Comparison of ENCODE assay signal across 8 cellular contexts in genomic region chr18:813405-814071, GRCh38. TPM values are rescaled to one million over a fixed set of nuclear protein-coding genes. Genes with fewer than 3 reads are reported as not detected.
A peak's percentile ranks its signal among the peaks of the same experiment; 100 is the strongest.
DNase-seq lines count a peak whose midpoint lies in the region; ATAC-seq and TF ChIP-seq lines count a peak whose summit lies in the region.

No MANE protein-coding gene starts in this region.

- H3K4me3 ChIP-seq in thoracic aorta, result peak overlapping the region; percentile 98

- H3K9me3 Mint-ChIP-seq in activated T-cell treated with anti-CD3 and anti-CD28 coated beads, Interleukin-2, amount 50 U/mL, for 4 hours, result peaks cover 4% of the 10 kb centered on the region
- peaks cover 8% of the 10 kb centered on the region for H3K9me3 Mint-ChIP-seq in activated B cell treated with CpG ODN at 0.5 μM for 24 hours
- H3K9me3 Mint-ChIP-seq in immature natural killer cell, result no peaks in the 10 kb centered on the region

- CTCF ChIA-PET in activated B cell treated with CpG ODN at 0.5 μM for 24 hours (lab: Charles Lee), result no interaction called here

- peak overlapping the region; percentile 91 to 94 for H3K27ac ChIP-seq in thoracic aorta

- no peaks in the 10 kb centered on the region for H3K36me3 ChIP-seq in thoracic aorta

- no peaks in the 10 kb centered on the region for H3K36me3 Mint-ChIP-seq in activated T-cell treated with anti-CD3 and anti-CD28 coated beads, Interleukin-2, amount 50 U/mL, for 4 hours (ENCODE audit: insufficient read depth)
- peaks cover 6% of the 10 kb centered on the region for H3K36me3 Mint-ChIP-seq in activated B cell treated with CpG ODN at 0.5 μM for 24 hours (ENCODE audit: low read depth)
- no peaks in the 10 kb centered on the region for H3K36me3 Mint-ChIP-seq in immature natural killer cell

- H3K27ac Mint-ChIP-seq in activated B cell treated with CpG ODN at 0.5 μM for 24 hours (peak overlapping the region; percentile 32), immature natural killer cell (peak overlapping the region; percentile 97 to 99 (median 98))

- intact Hi-C loops in activated B cell treated with CpG ODN at 0.5 μM for 24 hours (cut with micrococcal nuclease), result loop anchor here (2.0 to 5.0 kb wide), 2 partner anchors 101 to 156 kb away; partner anchors contain the start of genes ENOSF1 and TYMS

- peak overlapping the region; percentile 92 for H3K4me3 Mint-ChIP-seq in activated T-cell treated with anti-CD3 and anti-CD28 coated beads, Interleukin-2, amount 50 U/mL, for 4 hours
- H3K4me3 Mint-ChIP-seq in activated B cell treated with CpG ODN at 0.5 μM for 24 hours, result peak overlapping the region; percentile 80
- peak overlapping the region; percentile 84 to 97 (median 93) for H3K4me3 Mint-ChIP-seq in immature natural killer cell

- H3K4me1 ChIP-seq in thoracic aorta (ENCODE audit: control insufficient read depth in 1 of 2, low read depth in 2 of 2), result peaks cover 10 to 19% of the 10 kb centered on the region in 2 donors

- ATAC-seq in activated T-cell treated with anti-CD3 and anti-CD28 coated beads, Interleukin-2, amount 50 U/mL, for 4 hours, result peak; percentile 26 to 34
- ATAC-seq in activated B cell treated with CpG ODN at 0.5 μM for 24 hours (ENCODE audit: low read depth) (no peak), thoracic aorta (ENCODE audit: insufficient number of reproducible peaks, low FRiP score, low read depth) (no peak), GM21786 (IDR thresholded peaks at IDR 0.05; ENCODE audit: unreplicated experiment) (no peak)

- no peaks in the 10 kb centered on the region for H3K9me3 ChIP-seq in thoracic aorta

- POLR2A ChIA-PET in activated B cell treated with CpG ODN at 0.5 μM for 24 hours (lab: Charles Lee), result no interaction called here

- H3K27me3 ChIP-seq in thoracic aorta (replicated peaks; ENCODE audit: insufficient read depth), result no peaks in the 10 kb centered on the region

- H3K4me1 Mint-ChIP-seq in activated T-cell treated with anti-CD3 and anti-CD28 coated beads, Interleukin-2, amount 50 U/mL, for 4 hours (ENCODE audit: low read depth), result peaks cover 54% of the 10 kb centered on the region
- H3K4me1 Mint-ChIP-seq in activated B cell treated with CpG ODN at 0.5 μM for 24 hours (peaks cover 19% of the 10 kb centered on the region), immature natural killer cell (peaks cover 73 to 77% of the 10 kb centered on the region in 2 donors)

- no peaks in the 10 kb centered on the region for H3K27me3 Mint-ChIP-seq in activated T-cell treated with anti-CD3 and anti-CD28 coated beads, Interleukin-2, amount 50 U/mL, for 4 hours (ENCODE audit: low read depth)
- H3K27me3 Mint-ChIP-seq in activated B cell treated with CpG ODN at 0.5 μM for 24 hours, result peaks cover 63% of the 10 kb centered on the region
- H3K27me3 Mint-ChIP-seq in immature natural killer cell (ENCODE audit: low read depth in 3 of 3), result peaks cover 13 to 34% (median 14%) of the 10 kb centered on the region in 3 donors

- DNase-seq in activated T-cell treated with anti-CD3 and anti-CD28 coated beads, Interleukin-2, amount 50 U/mL, for 4 hours, result no peak
- no peak for DNase-seq in activated T-cell treated with anti-CD3 and anti-CD28 coated beads for 4 hours
- no peak for DNase-seq in activated B cell treated with CpG ODN at 0.5 μM for 24 hours
- peak in 2 of 3 donors; percentile 69 to 73 for DNase-seq in immature natural killer cell
- no peak for DNase-seq in thoracic aorta (ENCODE audit: low spot score)
- no peak for DNase-seq in COLO829 (ENCODE audit: low spot score)
- no peak for DNase-seq in NCI-H187 (lab: John Stamatoyannopoulos, UW)

- no peak for TF ChIP-seq CTCF in activated B cell treated with CpG ODN at 0.5 μM for 24 hours (IDR thresholded peaks at IDR 0.05)
- TF ChIP-seq CTCF in thoracic aorta (IDR thresholded peaks at IDR 0.05), result no peak

RNA-seq across cellular contexts. Expression of gene YES1, which starts 1.5 kb away (rescaled TPM):
- 10 to 100 TPM in 1 of 3 donors, 1 to 10 TPM in 2; 7.9 to 11.3 (median 8.1) TPM for total RNA-seq in activated T-cell treated with anti-CD3 and anti-CD28 coated beads, Interleukin-2, amount 50 U/mL, for 4 hours
- total RNA-seq in activated B cell treated with CpG ODN at 0.5 μM for 24 hours (0.24 and 0.35 TPM in 2 replicates), thoracic aorta (10 to 100 TPM; 41.2 to 50.4 TPM)
- 10 to 100 TPM in 1 of 3 donors, 1 to 10 TPM in 2; 2.0 to 11.6 (median 7.0) TPM for polyA plus RNA-seq in immature natural killer cell

Comparison
In these comparisons a context has a peak if more than half of its experiments do, and no peak if none do; other contexts are left out.
1. ATAC-seq: peak in activated T-cell treated with anti-CD3 and anti-CD28 coated beads, Interleukin-2, amount 50 U/mL, for 4 hours (2 of 2); none in activated B cell treated with CpG ODN at 0.5 μM for 24 hours (single experiment), thoracic aorta (single experiment) and GM21786 (single experiment).
2. DNase-seq: peak in immature natural killer cell (2 of 3); none in activated T-cell treated with anti-CD3 and anti-CD28 coated beads, Interleukin-2, amount 50 U/mL, for 4 hours (single experiment), activated T-cell treated with anti-CD3 and anti-CD28 coated beads for 4 hours (single experiment), activated B cell treated with CpG ODN at 0.5 μM for 24 hours (single experiment), thoracic aorta (single experiment), COLO829 (single experiment) and NCI-H187 (0 of 2).
3. Peak in every context shown above with its lines, with median percentiles within 50 percentile points of each other: H3K4me3 Mint-ChIP-seq.